In the genomic region with DNA sequence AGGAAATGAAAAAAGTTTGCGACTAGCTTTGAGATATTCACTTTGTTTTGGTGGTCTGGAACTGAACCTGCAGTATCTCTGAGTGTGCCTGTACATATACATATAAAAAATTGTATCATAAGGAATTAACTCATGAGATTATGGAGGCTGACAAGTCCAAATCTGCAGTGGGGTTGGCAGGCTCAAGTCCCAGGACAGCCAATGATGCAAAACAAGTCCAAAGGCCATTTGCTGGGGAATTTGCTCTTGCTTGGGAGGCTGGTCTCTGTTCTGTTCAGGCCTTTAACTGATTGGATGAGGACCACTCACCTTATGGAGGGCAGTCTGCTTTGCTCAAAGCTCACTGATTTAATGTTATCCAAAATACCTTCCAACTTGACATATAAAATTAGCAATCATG, we compare ENCODE assay signal across 1 cellular context.
TF ChIP-seq lines count a peak whose summit lies in the region.

No MANE protein-coding gene starts in this region.

TF ChIP-seq in GM23338, 12 proteins besides CTCF, POLR2A, EP300 and RAD21 (continued from another document):
- TF ChIP-seq, protein P1, sequence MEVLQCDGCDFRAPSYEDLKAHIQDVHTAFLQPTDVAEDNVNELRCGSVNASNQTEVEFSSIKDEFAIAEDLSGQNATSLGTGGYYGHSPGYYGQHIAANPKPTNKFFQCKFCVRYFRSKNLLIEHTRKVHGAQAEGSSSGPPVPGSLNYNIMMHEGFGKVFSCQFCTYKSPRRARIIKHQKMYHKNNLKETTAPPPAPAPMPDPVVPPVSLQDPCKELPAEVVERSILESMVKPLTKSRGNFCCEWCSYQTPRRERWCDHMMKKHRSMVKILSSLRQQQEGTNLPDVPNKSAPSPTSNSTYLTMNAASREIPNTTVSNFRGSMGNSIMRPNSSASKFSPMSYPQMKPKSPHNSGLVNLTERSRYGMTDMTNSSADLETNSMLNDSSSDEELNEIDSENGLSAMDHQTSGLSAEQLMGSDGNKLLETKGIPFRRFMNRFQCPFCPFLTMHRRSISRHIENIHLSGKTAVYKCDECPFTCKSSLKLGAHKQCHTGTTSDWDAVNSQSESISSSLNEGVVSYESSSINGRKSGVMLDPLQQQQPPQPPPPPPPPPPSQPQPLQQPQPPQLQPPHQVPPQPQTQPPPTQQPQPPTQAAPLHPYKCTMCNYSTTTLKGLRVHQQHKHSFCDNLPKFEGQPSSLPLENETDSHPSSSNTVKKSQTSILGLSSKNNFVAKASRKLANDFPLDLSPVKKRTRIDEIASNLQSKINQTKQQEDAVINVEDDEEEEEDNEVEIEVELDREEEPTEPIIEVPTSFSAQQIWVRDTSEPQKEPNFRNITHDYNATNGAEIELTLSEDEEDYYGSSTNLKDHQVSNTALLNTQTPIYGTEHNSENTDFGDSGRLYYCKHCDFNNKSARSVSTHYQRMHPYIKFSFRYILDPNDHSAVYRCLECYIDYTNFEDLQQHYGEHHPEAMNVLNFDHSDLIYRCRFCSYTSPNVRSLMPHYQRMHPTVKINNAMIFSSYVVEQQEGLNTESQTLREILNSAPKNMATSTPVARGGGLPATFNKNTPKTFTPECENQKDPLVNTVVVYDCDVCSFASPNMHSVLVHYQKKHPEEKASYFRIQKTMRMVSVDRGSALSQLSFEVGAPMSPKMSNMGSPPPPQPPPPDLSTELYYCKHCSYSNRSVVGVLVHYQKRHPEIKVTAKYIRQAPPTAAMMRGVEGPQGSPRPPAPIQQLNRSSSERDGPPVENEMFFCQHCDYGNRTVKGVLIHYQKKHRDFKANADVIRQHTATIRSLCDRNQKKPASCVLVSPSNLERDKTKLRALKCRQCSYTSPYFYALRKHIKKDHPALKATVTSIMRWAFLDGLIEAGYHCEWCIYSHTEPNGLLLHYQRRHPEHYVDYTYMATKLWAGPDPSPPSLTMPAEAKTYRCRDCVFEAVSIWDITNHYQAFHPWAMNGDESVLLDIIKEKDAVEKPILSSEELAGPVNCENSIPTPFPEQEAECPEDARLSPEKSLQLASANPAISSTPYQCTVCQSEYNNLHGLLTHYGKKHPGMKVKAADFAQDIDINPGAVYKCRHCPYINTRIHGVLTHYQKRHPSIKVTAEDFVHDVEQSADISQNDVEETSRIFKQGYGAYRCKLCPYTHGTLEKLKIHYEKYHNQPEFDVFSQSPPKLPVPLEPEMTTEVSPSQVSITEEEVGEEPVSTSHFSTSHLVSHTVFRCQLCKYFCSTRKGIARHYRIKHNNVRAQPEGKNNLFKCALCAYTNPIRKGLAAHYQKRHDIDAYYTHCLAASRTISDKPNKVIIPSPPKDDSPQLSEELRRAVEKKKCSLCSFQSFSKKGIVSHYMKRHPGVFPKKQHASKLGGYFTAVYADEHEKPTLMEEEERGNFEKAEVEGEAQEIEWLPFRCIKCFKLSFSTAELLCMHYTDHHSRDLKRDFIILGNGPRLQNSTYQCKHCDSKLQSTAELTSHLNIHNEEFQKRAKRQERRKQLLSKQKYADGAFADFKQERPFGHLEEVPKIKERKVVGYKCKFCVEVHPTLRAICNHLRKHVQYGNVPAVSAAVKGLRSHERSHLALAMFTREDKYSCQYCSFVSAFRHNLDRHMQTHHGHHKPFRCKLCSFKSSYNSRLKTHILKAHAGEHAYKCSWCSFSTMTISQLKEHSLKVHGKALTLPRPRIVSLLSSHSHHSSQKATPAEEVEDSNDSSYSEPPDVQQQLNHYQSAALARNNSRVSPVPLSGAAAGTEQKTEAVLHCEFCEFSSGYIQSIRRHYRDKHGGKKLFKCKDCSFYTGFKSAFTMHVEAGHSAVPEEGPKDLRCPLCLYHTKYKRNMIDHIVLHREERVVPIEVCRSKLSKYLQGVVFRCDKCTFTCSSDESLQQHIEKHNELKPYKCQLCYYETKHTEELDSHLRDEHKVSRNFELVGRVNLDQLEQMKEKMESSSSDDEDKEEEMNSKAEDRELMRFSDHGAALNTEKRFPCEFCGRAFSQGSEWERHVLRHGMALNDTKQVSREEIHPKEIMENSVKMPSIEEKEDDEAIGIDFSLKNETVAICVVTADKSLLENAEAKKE (CRISPR knock-in tag; IDR thresholded peaks at IDR 0.05), result no peak
- no peak for TF ChIP-seq ZNF331 (CRISPR knock-in tag; IDR thresholded peaks at IDR 0.05; ENCODE audit: low read depth)
- TF ChIP-seq, protein P2, sequence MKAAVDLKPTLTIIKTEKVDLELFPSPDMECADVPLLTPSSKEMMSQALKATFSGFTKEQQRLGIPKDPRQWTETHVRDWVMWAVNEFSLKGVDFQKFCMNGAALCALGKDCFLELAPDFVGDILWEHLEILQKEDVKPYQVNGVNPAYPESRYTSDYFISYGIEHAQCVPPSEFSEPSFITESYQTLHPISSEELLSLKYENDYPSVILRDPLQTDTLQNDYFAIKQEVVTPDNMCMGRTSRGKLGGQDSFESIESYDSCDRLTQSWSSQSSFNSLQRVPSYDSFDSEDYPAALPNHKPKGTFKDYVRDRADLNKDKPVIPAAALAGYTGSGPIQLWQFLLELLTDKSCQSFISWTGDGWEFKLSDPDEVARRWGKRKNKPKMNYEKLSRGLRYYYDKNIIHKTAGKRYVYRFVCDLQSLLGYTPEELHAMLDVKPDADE (IDR thresholded peaks at IDR 0.05), result no peak
